ENCODE assay signal across 8 cellular contexts in genomic region chr1:39845569-39846566, GRCh38. TPM values are rescaled to one million over a fixed set of nuclear protein-coding genes. Genes with fewer than 3 reads are reported as not detected.
A peak's percentile ranks its signal among the peaks of the same experiment; 100 is the strongest.
DNase-seq lines count a peak whose midpoint lies in the region; ATAC-seq and TF ChIP-seq lines count a peak whose summit lies in the region.

No MANE protein-coding gene starts in this region.

- no peaks in the 10 kb centered on the region for H3F3A ChIP-seq in SU-DHL-6 (ENCODE audit: insufficient read depth)

- H3K4me1 ChIP-seq in right atrium auricular region = peaks cover 0 to 16% of the 10 kb centered on the region in 2 donors

- no peak overlapping the region for H3K9ac ChIP-seq in SU-DHL-6 (ENCODE audit: low read length)

- peaks cover 71% of the 10 kb centered on the region for H3K36me3 Mint-ChIP-seq in activated naive CD8-positive, alpha-beta T cell treated with anti-CD3 and anti-CD28 coated beads, Interleukin-2, amount 50 U/mL, for 24 hours (ENCODE audit: low read depth)

- peak; percentile 71 for ATAC-seq in GM21717 (IDR thresholded peaks at IDR 0.05; ENCODE audit: unreplicated experiment)
- peak; percentile 91 for ATAC-seq in activated naive CD8-positive, alpha-beta T cell treated with anti-CD3 and anti-CD28 coated beads, Interleukin-2, amount 50 U/mL, for 24 hours

- peak overlapping the region; percentile 72 for H3K27ac Mint-ChIP-seq in activated naive CD8-positive, alpha-beta T cell treated with anti-CD3 and anti-CD28 coated beads, Interleukin-2, amount 50 U/mL, for 24 hours

- H2AFZ ChIP-seq in SU-DHL-6 (ENCODE audit: low read depth, low read length, severe bottlenecking) = no peak overlapping the region

- H3K36me3 ChIP-seq in SU-DHL-6 (ENCODE audit: low read length) (no peaks in the 10 kb centered on the region), right atrium auricular region (peaks cover 64% of the 10 kb centered on the region)

- no peaks in the 10 kb centered on the region for H4K20me1 ChIP-seq in SU-DHL-6 (ENCODE audit: low read depth, low read length)

- H3K4me3 ChIP-seq in SU-DHL-6 (ENCODE audit: insufficient read depth, low read length, poor library complexity, severe bottlenecking) (no peak overlapping the region), right atrium auricular region (no peak overlapping the region), skin epidermis (no peak overlapping the region)

- no peaks in the 10 kb centered on the region for H3K27me3 ChIP-seq in SU-DHL-6 (ENCODE audit: low read length)
- H3K27me3 ChIP-seq in right atrium auricular region = no peaks in the 10 kb centered on the region

- no peaks in the 10 kb centered on the region for H3K79me2 ChIP-seq in SU-DHL-6 (ENCODE audit: insufficient read depth, low read length)

- H3K27ac ChIP-seq in SU-DHL-6 (ENCODE audit: low read depth, low read length) (peak overlapping the region; percentile 32), right atrium auricular region (no peak overlapping the region), skin epidermis (peak overlapping the region in 16 of 21 experiments; percentile 8 to 83 (median 35))

- H3K9me3 ChIP-seq in SU-DHL-6 (ENCODE audit: insufficient read depth, low read length) (no peaks in the 10 kb centered on the region), right atrium auricular region (no peaks in the 10 kb centered on the region)

- peaks cover 54% of the 10 kb centered on the region for H3K4me1 Mint-ChIP-seq in activated naive CD8-positive, alpha-beta T cell treated with anti-CD3 and anti-CD28 coated beads, Interleukin-2, amount 50 U/mL, for 24 hours

- DNase-seq in CD1c-positive myeloid dendritic cell (ENCODE audit: extremely low spot score) = peak; percentile 97
- peak; percentile 100 for DNase-seq in NCI-H1092 treated with DMSO at 0.1 percent for 48 hours (lab: John Stamatoyannopoulos, UW)
- peak; percentile 72 for DNase-seq in activated naive CD8-positive, alpha-beta T cell treated with anti-CD3 and anti-CD28 coated beads, Interleukin-2, amount 50 U/mL, for 24 hours
- peak; percentile 77 for DNase-seq in right atrium auricular region (ENCODE audit: low spot score)
- no peak for DNase-seq in iPS-NIHi7 (ENCODE audit: extremely low spot score)

- H3K27me3 Mint-ChIP-seq in activated naive CD8-positive, alpha-beta T cell treated with anti-CD3 and anti-CD28 coated beads, Interleukin-2, amount 50 U/mL, for 24 hours = no peaks in the 10 kb centered on the region

- peak overlapping the region; percentile 6 for H3K4me2 ChIP-seq in SU-DHL-6 (ENCODE audit: low read depth, low read length, poor library complexity, severe bottlenecking)

- no peak overlapping the region for H3K4me3 Mint-ChIP-seq in activated naive CD8-positive, alpha-beta T cell treated with anti-CD3 and anti-CD28 coated beads, Interleukin-2, amount 50 U/mL, for 24 hours

- H3K9me3 Mint-ChIP-seq in activated naive CD8-positive, alpha-beta T cell treated with anti-CD3 and anti-CD28 coated beads, Interleukin-2, amount 50 U/mL, for 24 hours = no peaks in the 10 kb centered on the region

- TF ChIP-seq CTCF in SU-DHL-6 (IDR thresholded peaks at IDR 0.05; ENCODE audit: insufficient read depth, low read length, poor library complexity, severe bottlenecking) = no peak
- no peak for TF ChIP-seq CTCF in right atrium auricular region (IDR thresholded peaks at IDR 0.05)

- H3K9me2 ChIP-seq in SU-DHL-6 (replicated peaks; ENCODE audit: insufficient read depth, low read length) = no peaks in the 10 kb centered on the region

RNA-seq across cellular contexts. Expression of gene TRIT1, which starts 37.4 kb away (rescaled TPM):
- total RNA-seq in right atrium auricular region = 10 to 100 TPM; 12.8 to 21.8 TPM

RNA-seq across cellular contexts. Expression of gene MYCL, which starts 55.8 kb away (rescaled TPM):
- 1 to 10 TPM in 1 of 2 donors, under 1 TPM in 1; 0.70 to 1.3 TPM for total RNA-seq in right atrium auricular region

RNA-seq across cellular contexts. Expression of gene BMP8B, which starts 57.2 kb away (rescaled TPM):
- total RNA-seq in right atrium auricular region = under 1 TPM; 0.22 to 0.63 TPM

Comparison
In these comparisons a context has a peak if more than half of its experiments do, and no peak if none do; other contexts are left out.
1. H3K27ac ChIP-seq: peak in SU-DHL-6 (single experiment) and skin epidermis (16 of 21); none in right atrium auricular region (0 of 2).